1 cellular context compared by ENCODE assay signal in genomic region chr2:234990300-234990699, GRCh38.
TF ChIP-seq lines count a peak whose summit lies in the region.

No MANE protein-coding gene starts in this region.

TF ChIP-seq in HepG2, 621 proteins besides CTCF, POLR2A, EP300 and RAD21 (continued from another document):
- no peak for TF ChIP-seq ZFY (CRISPR knock-in tag; IDR thresholded peaks at IDR 0.05)
- peak; percentile 70 for TF ChIP-seq CEBPB (IDR thresholded peaks at IDR 0.05; ENCODE audit: borderline replicate concordance, low read depth, low read length)
- TF ChIP-seq ZNF782 (CRISPR knock-in tag; IDR thresholded peaks at IDR 0.05; ENCODE audit: borderline replicate concordance), result 0 out of 2 replicates have a peak, but pooled peaks have one; percentile 23
- TF ChIP-seq HNF4A (CRISPR knock-in tag; IDR thresholded peaks at IDR 0.05), result 0 out of 2 replicates have a peak, but pooled peaks have one; percentile 8
